9 cellular contexts compared by ENCODE assay signal in genomic region chr4:1218892-1219552, GRCh38. TPM values are rescaled to one million over a fixed set of nuclear protein-coding genes. Genes with fewer than 3 reads are reported as not detected.
A peak's percentile ranks its signal among the peaks of the same experiment; 100 is the strongest.
DNase-seq lines count a peak whose midpoint lies in the region; ATAC-seq, FAIRE-seq and TF ChIP-seq lines count a peak whose summit lies in the region.
"Had no signal": no experiment of that assay in that cellular context is flagged by ENCODE, and none has a peak within 500 bp of the region (broad histone marks: within the 10 kb centered on the region; RNA-seq: fewer than 3 reads in every experiment).

No MANE protein-coding gene starts in this region.

- peak; percentile 68 for ATAC-seq in GM21717 (IDR thresholded peaks at IDR 0.05; ENCODE audit: unreplicated experiment)

- H3K4me3 Mint-ChIP-seq in endothelial cell (ENCODE audit: unreplicated experiment) = no peak overlapping the region

- no peak overlapping the region for H3K27ac Mint-ChIP-seq in endothelial cell (ENCODE audit: unreplicated experiment)

- no peaks in the 10 kb centered on the region for H3K9me3 ChIP-seq in Karpas-422 (ENCODE audit: low read length)

- no peaks in the 10 kb centered on the region for H3K9me2 ChIP-seq in Karpas-422 (replicated peaks; ENCODE audit: insufficient read depth, low read length)

- peak overlapping the region; percentile 67 for H3K4me3 ChIP-seq in Karpas-422 (ENCODE audit: low read length)

- peak overlapping the region; percentile 96 for H3K27ac ChIP-seq in Karpas-422 (ENCODE audit: low read length)

- FAIRE-seq in GM18507 (lab: Jason Lieb, UNC) = peak; percentile 97
- FAIRE-seq: astrocyte had no signal

- H3K4me2 ChIP-seq in Karpas-422 (ENCODE audit: low read depth, low read length, poor library complexity, severe bottlenecking) = peak overlapping the region; percentile 100

- no peaks in the 10 kb centered on the region for H3K4me1 Mint-ChIP-seq in endothelial cell (ENCODE audit: unreplicated experiment)

- peak overlapping the region; percentile 63 for H3K9ac ChIP-seq in Karpas-422 (ENCODE audit: low read length)

- H4K20me1 ChIP-seq in Karpas-422 (ENCODE audit: insufficient read depth, low read depth, low read length) = peaks cover 37% of the 10 kb centered on the region

- DNase-seq in GM18507 (ENCODE audit: extremely low spot score, insufficient read length, low read depth) (peak; percentile 46), Karpas-422 (peak; percentile 91), globus pallidus (ENCODE audit: low spot score) (peak; percentile 33), NCI-H1694 (lab: John Stamatoyannopoulos, UW) (no peak), endothelial cell (ENCODE audit: low spot score) (no peak), NCI-H2107 (lab: John Stamatoyannopoulos, UW) (no peak)
- no peak for DNase-seq in stimulated activated naive CD4-positive, alpha-beta T cell (lab: John Stamatoyannopoulos, UW)

- H3K9me3 Mint-ChIP-seq in endothelial cell (ENCODE audit: unreplicated experiment) = no peaks in the 10 kb centered on the region

- H3K36me3 Mint-ChIP-seq in endothelial cell (ENCODE audit: low read depth, unreplicated experiment) = peaks cover 16% of the 10 kb centered on the region

- H3K4me1 ChIP-seq in Karpas-422 (ENCODE audit: low read length) = peaks cover 70% of the 10 kb centered on the region

- no peak for TF ChIP-seq CTCF in endothelial cell (IDR thresholded peaks at IDR 0.05; ENCODE audit: unreplicated experiment)

- H3K27me3 Mint-ChIP-seq in endothelial cell (ENCODE audit: unreplicated experiment) = peaks cover 6% of the 10 kb centered on the region

- no peaks in the 10 kb centered on the region for H3K27me3 ChIP-seq in Karpas-422 (ENCODE audit: low read length)

- peaks cover 15% of the 10 kb centered on the region for H3K79me2 ChIP-seq in Karpas-422 (ENCODE audit: low read length)

- peaks cover 9% of the 10 kb centered on the region; the same call in 1 of the 2 replicates for H3K36me3 ChIP-seq in Karpas-422 (ENCODE audit: insufficient read depth, low read length)

- H2AFZ ChIP-seq in Karpas-422 (ENCODE audit: low read length) = no peak overlapping the region

RNA-seq across cellular contexts. Expression of gene CTBP1, which starts 29.9 kb away (rescaled TPM):
- total RNA-seq in Karpas-422 (2014; rRNA removed; shearing (Covaris generic); ENCODE audit: low replicate concordance) = 86.9 and 184 TPM in 2 replicates
- total RNA-seq in endothelial cell (ENCODE audit: unreplicated experiment) = 165 TPM

RNA-seq across cellular contexts. Expression of gene SPON2, which starts 46.6 kb away (rescaled TPM):
- 7.4 and 8.9 TPM in 2 replicates for total RNA-seq in Karpas-422 (2014; rRNA removed; shearing (Covaris generic); ENCODE audit: low replicate concordance)
- total RNA-seq in endothelial cell (ENCODE audit: unreplicated experiment) = 0.97 TPM

Comparison
In these comparisons a context has a peak if more than half of its experiments do, and no peak if none do; other contexts are left out.
1. DNase-seq: peak in GM18507 (single experiment), Karpas-422 (single experiment) and globus pallidus (single experiment); none in stimulated activated naive CD4-positive, alpha-beta T cell (0 of 6), NCI-H1694 (single experiment), endothelial cell (single experiment) and NCI-H2107 (single experiment).